Comparison of ENCODE assay signal across 18 cellular contexts in the genomic region with DNA sequence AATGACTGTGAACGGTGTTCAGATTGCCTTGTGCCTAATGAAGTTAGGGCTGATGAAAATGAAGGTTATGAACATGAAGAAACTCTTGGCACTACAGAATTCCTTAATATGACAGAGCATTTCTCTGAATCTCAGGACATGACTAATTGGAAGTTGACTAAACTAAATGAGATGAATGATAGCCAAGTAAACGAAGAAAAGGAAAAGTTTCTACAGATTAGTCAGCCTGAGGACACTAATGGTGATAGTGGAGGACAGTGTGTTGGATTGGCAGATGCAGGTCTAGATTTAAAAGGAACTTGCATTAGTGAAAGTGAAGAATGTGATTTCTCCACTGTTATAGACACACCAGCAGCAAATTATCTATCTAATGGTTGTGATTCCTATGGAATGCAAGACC.
A peak's percentile ranks its signal among the peaks of the same experiment; 100 is the strongest.
DNase-seq lines count a peak whose midpoint lies in the region; TF ChIP-seq lines count a peak whose summit lies in the region.
"Had no signal": no experiment of that assay in that cellular context is flagged by ENCODE, and none has a peak within 500 bp of the region (broad histone marks: within the 10 kb centered on the region; RNA-seq: fewer than 3 reads in every experiment).

No MANE protein-coding gene starts in this region.

- H2AFZ ChIP-seq in GM23248 (no peak overlapping the region), SK-N-SH (ENCODE audit: low read depth) (no peak overlapping the region)

- H3K4me3 ChIP-seq in GM23248 (no peak overlapping the region), SK-N-SH (ENCODE audit: low read depth in 2 of 2, low read length in 1 of 2) (no peak overlapping the region), fibroblast of pulmonary artery (replicated peaks; ENCODE audit: low read depth, low read length) (no peak overlapping the region)
- H3K4me3 ChIP-seq: left ventricle myocardium inferior, right atrium auricular region had no signal

- peak overlapping the region; percentile 41 for H3K27ac ChIP-seq in GM23248
- peak overlapping the region in 1 of 2 experiments; percentile 48; a peak in 2 of 4 replicates for H3K27ac ChIP-seq in SK-N-SH (ENCODE audit: low read depth in 2 of 2, low read length in 1 of 2)
- H3K27ac ChIP-seq: left ventricle myocardium inferior, right atrium auricular region had no signal

- DNase-seq in GM23248 = peak; percentile 86
- DNase-seq in SK-N-SH = no peak
- peak; percentile 33 for DNase-seq in fibroblast of pulmonary artery (ENCODE audit: low read depth)
- DNase-seq in stimulated activated CD8-positive, alpha-beta memory T cell treated with anti-CD3 and anti-CD28 coated beads, Interleukin-4, amount 100 ng/mL, for 48 hours = no peak
- DNase-seq in HK-2 (ENCODE audit: unreplicated experiment) = no peak
- DNase-seq in ureter (ENCODE audit: low spot score) = no peak
- DNase-seq in NCI-H526 treated with DMSO at 0.1 percent for 48 hours (lab: John Stamatoyannopoulos, UW) = no peak
- DNase-seq: activated CD4-positive, CD25-positive, alpha-beta regulatory T cell treated with anti-CD3 and anti-CD28 coated beads, Interleukin-2, amount 50 U/mL, for 72 hours; activated naive CD4-positive, alpha-beta T cell treated with anti-CD3 and anti-CD28 coated beads, Interleukin-2, amount 50 U/mL, for 16 hours; Calu3; hippocampal formation; left ventricle myocardium inferior; NCI-H1417; NCI-H345; stimulated activated CD4-positive, alpha-beta T cell treated with anti-CD3 and anti-CD28 coated beads, Interleukin-4, amount 100 ng/mL, for 1 hour; stimulated activated naive CD4-positive, alpha-beta T cell; T-helper 1 cell had no signal

- peaks cover 46% of the 10 kb centered on the region for H3F3A ChIP-seq in GM23248 (ENCODE audit: insufficient read depth)
- H3F3A ChIP-seq in SK-N-SH (replicated peaks; ENCODE audit: insufficient read depth) = peaks cover 31% of the 10 kb centered on the region

- CTCF ChIA-PET in SK-N-SH (lab: Yijun Ruan, JAX) = no interaction called here

- H3K79me2 ChIP-seq in GM23248 (ENCODE audit: insufficient read depth) = 0 out of 2 replicates have a peak, but pooled peaks cover 8% of the 10 kb centered on the region
- peaks cover 8% of the 10 kb centered on the region; the same call in 1 of the 2 replicates for H3K79me2 ChIP-seq in SK-N-SH (ENCODE audit: insufficient read depth)

- TF ChIP-seq EP300 in SK-N-SH (IDR thresholded peaks at IDR 0.05; ENCODE audit: borderline replicate concordance in 1 of 2, low read depth in 1 of 2, low read length in 1 of 2) = no peak

- H3K27me3 ChIP-seq in GM23248 (replicated peaks; ENCODE audit: insufficient read depth) (no peaks in the 10 kb centered on the region), SK-N-SH (ENCODE audit: insufficient read depth) (no peaks in the 10 kb centered on the region)
- H3K27me3 ChIP-seq: right atrium auricular region had no signal

- peak overlapping the region; percentile 72 for H3K4me2 ChIP-seq in GM23248 (ENCODE audit: unreplicated experiment)
- H3K4me2 ChIP-seq in SK-N-SH = peak overlapping the region; percentile 58

- no peaks in the 10 kb centered on the region for H3K9me2 ChIP-seq in GM23248 (ENCODE audit: insufficient read depth)
- H3K9me2 ChIP-seq in SK-N-SH = no peaks in the 10 kb centered on the region

- TF ChIP-seq RAD21 in SK-N-SH (IDR thresholded peaks at IDR 0.05; ENCODE audit: low read length) = no peak

- no peak for TF ChIP-seq CTCF in SK-N-SH (IDR thresholded peaks at IDR 0.05)
- TF ChIP-seq CTCF in fibroblast of pulmonary artery (IDR thresholded peaks at IDR 0.05; ENCODE audit: low read length, missing control alignments) = no peak

- H3K9ac ChIP-seq in GM23248 (no peak overlapping the region), SK-N-SH (no peak overlapping the region)

- H3K4me1 ChIP-seq in GM23248 (ENCODE audit: insufficient read depth) = peaks cover 59% of the 10 kb centered on the region
- H3K4me1 ChIP-seq in SK-N-SH (ENCODE audit: control insufficient read depth in 1 of 2, insufficient read depth in 2 of 2, low read depth in 1 of 2, low read length in 1 of 2) = peaks cover 0 to 26% of the 10 kb centered on the region in 2 experiments; a peak in 3 of 4 replicates
- H3K4me1 ChIP-seq: left ventricle myocardium inferior, right atrium auricular region had no signal

- in situ Hi-C loops in GM23248 (cut with MboI) = no loop called here

- POLR2A ChIA-PET in SK-N-SH (lab: Yijun Ruan, JAX) = no interaction called here

- WGBS in GM23248 (ENCODE audit: low coverage in 1 of 2, low lambda C conversion rate in 2 of 2, missing lambda C conversion rate in 2 of 2), 2 experiments = 13 to 15% methylated on average over 2 of the region's 2 CpGs
- 43% methylated on average over 2 of the region's 2 CpGs for WGBS in SK-N-SH (ENCODE audit: low lambda C conversion rate)

- H3K36me3 ChIP-seq in GM23248 (ENCODE audit: low read depth) (no peaks in the 10 kb centered on the region), SK-N-SH (replicated peaks in 1 of 2; ENCODE audit: control insufficient read depth in 1 of 2, insufficient read depth in 2 of 2, low read length in 1 of 2) (no peaks in the 10 kb centered on the region)

- no peaks in the 10 kb centered on the region for H4K20me1 ChIP-seq in GM23248 (ENCODE audit: insufficient read depth)
- no peaks in the 10 kb centered on the region for H4K20me1 ChIP-seq in SK-N-SH (ENCODE audit: insufficient read depth)

- H3K9me3 ChIP-seq in GM23248 (ENCODE audit: low read depth) (no peaks in the 10 kb centered on the region), SK-N-SH (no peaks in the 10 kb centered on the region)
- H3K9me3 ChIP-seq: left ventricle myocardium inferior, right atrium auricular region had no signal

TF ChIP-seq in SK-N-SH, 30 proteins besides CTCF, POLR2A, EP300 and RAD21:
- TF ChIP-seq FOXM1 (IDR thresholded peaks at IDR 0.05; ENCODE audit: low read depth) (no peak), SIN3A (IDR thresholded peaks at IDR 0.05; ENCODE audit: borderline replicate concordance, low read depth, low read length) (no peak), JUND (IDR thresholded peaks at IDR 0.05) (peak; percentile 35; the same call in 1 of the 2 replicates), TCF12 (IDR thresholded peaks at IDR 0.05) (peak; percentile 29; the same call in 1 of the 2 replicates), NFIC (IDR thresholded peaks at IDR 0.05; ENCODE audit: borderline replicate concordance) (peak; percentile 33; the same call in 1 of the 2 replicates), FOSL2 (IDR thresholded peaks at IDR 0.05; ENCODE audit: borderline replicate concordance, low read depth) (peak; percentile 62)
- TF ChIP-seq, protein P1, sequence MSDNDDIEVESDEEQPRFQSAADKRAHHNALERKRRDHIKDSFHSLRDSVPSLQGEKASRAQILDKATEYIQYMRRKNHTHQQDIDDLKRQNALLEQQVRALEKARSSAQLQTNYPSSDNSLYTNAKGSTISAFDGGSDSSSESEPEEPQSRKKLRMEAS (IDR thresholded peaks at IDR 0.05; ENCODE audit: low read depth) = no peak
- TF ChIP-seq, protein P2, sequence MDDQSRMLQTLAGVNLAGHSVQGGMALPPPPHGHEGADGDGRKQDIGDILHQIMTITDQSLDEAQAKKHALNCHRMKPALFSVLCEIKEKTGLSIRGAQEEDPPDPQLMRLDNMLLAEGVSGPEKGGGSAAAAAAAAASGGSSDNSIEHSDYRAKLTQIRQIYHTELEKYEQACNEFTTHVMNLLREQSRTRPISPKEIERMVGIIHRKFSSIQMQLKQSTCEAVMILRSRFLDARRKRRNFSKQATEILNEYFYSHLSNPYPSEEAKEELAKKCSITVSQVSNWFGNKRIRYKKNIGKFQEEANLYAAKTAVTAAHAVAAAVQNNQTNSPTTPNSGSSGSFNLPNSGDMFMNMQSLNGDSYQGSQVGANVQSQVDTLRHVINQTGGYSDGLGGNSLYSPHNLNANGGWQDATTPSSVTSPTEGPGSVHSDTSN (IDR thresholded peaks at IDR 0.05) = peak; percentile 82

Comparison
In these comparisons a context has a peak if more than half of its experiments do, and no peak if none do; other contexts are left out.
1. DNase-seq: peak in GM23248 (single experiment) and fibroblast of pulmonary artery (single experiment); none in SK-N-SH (single experiment), stimulated activated CD8-positive, alpha-beta memory T cell treated with anti-CD3 and anti-CD28 coated beads, Interleukin-4, amount 100 ng/mL, for 48 hours (single experiment), HK-2 (single experiment), ureter (single experiment) and NCI-H526 treated with DMSO at 0.1 percent for 48 hours (single experiment).